Comparison of ENCODE assay signal across 26 cellular contexts in genomic region chr1:238962941-238963340, GRCh38.
"Had no signal": no experiment of that assay in that cellular context is flagged by ENCODE, and none has a peak within 500 bp of the region (broad histone marks: within the 10 kb centered on the region; RNA-seq: fewer than 3 reads in every experiment).

No MANE protein-coding gene starts in this region.

- H3K4me3 ChIP-seq: ascending aorta, breast epithelium, cardiac muscle cell, coronary artery, dorsolateral prefrontal cortex had no signal

- H3K4me1 ChIP-seq: ascending aorta, breast epithelium had no signal

- H3K27me3 ChIP-seq: ascending aorta, breast epithelium, cardiac muscle cell, dorsolateral prefrontal cortex had no signal

- DNase-seq: activated CD4-positive, alpha-beta memory T cell treated with anti-CD3 and anti-CD28 coated beads for 36 hours; activated CD4-positive, alpha-beta T cell treated with anti-CD3 and anti-CD28 coated beads for 36 hours; activated CD4-positive, alpha-beta T cell treated with anti-CD3 and anti-CD28 coated beads, Interleukin-2, amount 10 ng/mL, durations not matched to agents 24 days and 14 days; activated CD4-positive, CD25-positive, alpha-beta regulatory T cell; activated CD4-positive, CD25-positive, alpha-beta regulatory T cell treated with anti-CD3 and anti-CD28 coated beads, Interleukin-2, amount 50 U/mL, for 72 hours; activated CD8-positive, alpha-beta memory T cell treated with anti-CD3 and anti-CD28 coated beads, Interleukin-2, amount 10 ng/mL, durations not matched to agents 7 days and 5 days; activated CD8-positive, alpha-beta memory T cell treated with anti-CD3 and anti-CD28 coated beads, Interleukin-2, amount 50 U/mL, for 4 hours; activated CD8-positive, alpha-beta T cell treated with anti-CD3 and anti-CD28 coated beads, Interleukin-2, amount 10 ng/mL, durations not matched to agents 7 days and 5 days; activated effector memory CD4-positive, alpha-beta T cell treated with anti-CD3 and anti-CD28 coated beads, Interleukin-2, amount 50 U/mL, for 16 hours; activated naive CD4-positive, alpha-beta T cell treated with anti-CD3 and anti-CD28 coated beads for 36 hours; activated naive CD8-positive, alpha-beta T cell treated with anti-CD3 and anti-CD28 coated beads for 36 hours; activated naive CD8-positive, alpha-beta T cell treated with anti-CD3 and anti-CD28 coated beads, Interleukin-2, amount 50 U/mL, for 24 hours; activated T-cell treated with anti-CD3 and anti-CD28 coated beads, Interleukin-2, amount 50 U/mL, for 1 hour; activated T-cell treated with anti-CD3 and anti-CD28 coated beads, Interleukin-2, amount 50 U/mL, for 48 hours; central memory CD4-positive, alpha-beta T cell; cerebellar nuclear complex; dorsolateral prefrontal cortex; effector memory CD4-positive, alpha-beta T cell; endodermal cell; foreskin fibroblast; head of caudate nucleus; T-helper 2 cell had no signal

- H3K9me3 ChIP-seq: ascending aorta, breast epithelium had no signal

- H3K36me3 ChIP-seq: ascending aorta, breast epithelium, cardiac muscle cell had no signal

- H3K27ac ChIP-seq: ascending aorta, breast epithelium, cardiac muscle cell, coronary artery, dorsolateral prefrontal cortex had no signal
